ENCODE assay signal across 25 cellular contexts in genomic region chr10:14618669-14619068, GRCh38.
"Had no signal": no experiment of that assay in that cellular context is flagged by ENCODE, and none has a peak within 500 bp of the region (broad histone marks: within the 10 kb centered on the region; RNA-seq: fewer than 3 reads in every experiment).

No MANE protein-coding gene starts in this region.

- H3K79me2 ChIP-seq: parathyroid adenoma had no signal

- H3K36me3 Mint-ChIP-seq: activated CD8-positive, alpha-beta memory T cell treated with anti-CD3 and anti-CD28 coated beads, Interleukin-2, amount 10 ng/mL, durations not matched to agents 7 days and 5 days; activated naive CD4-positive, alpha-beta T cell treated with anti-CD3 and anti-CD28 coated beads, Interleukin-2, amount 50 U/mL, for 72 hours; mesothelial cell of epicardium; naive thymus-derived CD8-positive, alpha-beta T cell; WTC11 had no signal

- H3K27ac ChIP-seq: gastrocnemius medialis, parathyroid adenoma, psoas muscle, suprapubic skin, tibial artery had no signal

- H3K9me3 ChIP-seq: gastrocnemius medialis, psoas muscle, spleen, suprapubic skin, tibial artery had no signal

- ATAC-seq: activated CD8-positive, alpha-beta memory T cell treated with anti-CD3 and anti-CD28 coated beads, Interleukin-2, amount 10 ng/mL, durations not matched to agents 7 days and 5 days; gastrocnemius medialis; naive thymus-derived CD8-positive, alpha-beta T cell; psoas muscle; WTC11 had no signal

- H3K36me3 ChIP-seq: gastrocnemius medialis, spleen, suprapubic skin, tibial artery had no signal

- H3K27ac Mint-ChIP-seq: activated CD4-positive, alpha-beta memory T cell treated with anti-CD3 and anti-CD28 coated beads, Interleukin-2, amount 10 ng/mL, durations not matched to agents 7 days and 5 days; activated CD8-positive, alpha-beta memory T cell treated with anti-CD3 and anti-CD28 coated beads, Interleukin-2, amount 10 ng/mL, durations not matched to agents 7 days and 5 days; activated T-helper 2 cell treated with anti-CD3 and anti-CD28 coated beads, Interferon-gamma antibody, Interleukin-2, Interleukin-4, amounts not matched to agents 10 μg/mL and 5 μg/mL and 100 μg/mL, durations not matched to agents 14 hours and 24 hours and 36 hours; mesothelial cell of epicardium; WTC11 had no signal

- H3K4me3 ChIP-seq: gastrocnemius medialis, psoas muscle, spleen, suprapubic skin, tibial artery had no signal

- H3K9me3 Mint-ChIP-seq: activated CD4-positive, alpha-beta memory T cell treated with anti-CD3 and anti-CD28 coated beads, Interleukin-2, amount 10 ng/mL, durations not matched to agents 7 days and 5 days; activated CD4-positive, alpha-beta T cell treated with anti-CD3 and anti-CD28 coated beads, Interleukin-2, amount 10 ng/mL, durations not matched to agents 7 days and 5 days; activated T-helper 2 cell treated with anti-CD3 and anti-CD28 coated beads, Interferon-gamma antibody, Interleukin-2, Interleukin-4, amounts not matched to agents 10 μg/mL and 5 μg/mL and 100 μg/mL, durations not matched to agents 14 hours and 24 hours and 36 hours; central memory CD8-positive, alpha-beta T cell; mesothelial cell of epicardium; naive thymus-derived CD8-positive, alpha-beta T cell; neural crest cell; WTC11 had no signal

- H3K9ac ChIP-seq: parathyroid adenoma had no signal

- H3K27me3 Mint-ChIP-seq: activated CD4-positive, alpha-beta memory T cell treated with anti-CD3 and anti-CD28 coated beads, Interleukin-2, amount 10 ng/mL, durations not matched to agents 7 days and 5 days; activated CD4-positive, alpha-beta T cell treated with anti-CD3 and anti-CD28 coated beads, Interleukin-2, amount 10 ng/mL, durations not matched to agents 7 days and 5 days; activated CD8-positive, alpha-beta memory T cell treated with anti-CD3 and anti-CD28 coated beads, Interleukin-2, amount 10 ng/mL, durations not matched to agents 7 days and 5 days; central memory CD8-positive, alpha-beta T cell; naive thymus-derived CD8-positive, alpha-beta T cell had no signal

- H3K4me1 ChIP-seq: gastrocnemius medialis, psoas muscle had no signal

- H3K4me3 Mint-ChIP-seq: activated CD4-positive, alpha-beta memory T cell treated with anti-CD3 and anti-CD28 coated beads, Interleukin-2, amount 10 ng/mL, durations not matched to agents 7 days and 5 days; activated CD4-positive, alpha-beta T cell treated with anti-CD3 and anti-CD28 coated beads, Interleukin-2, amount 10 ng/mL, durations not matched to agents 7 days and 5 days; activated CD8-positive, alpha-beta memory T cell treated with anti-CD3 and anti-CD28 coated beads, Interleukin-2, amount 10 ng/mL, durations not matched to agents 7 days and 5 days; central memory CD8-positive, alpha-beta T cell; mesothelial cell of epicardium; naive thymus-derived CD8-positive, alpha-beta T cell; neural crest cell; WTC11 had no signal

- DNase-seq: activated CD4-positive, alpha-beta memory T cell treated with anti-CD3 and anti-CD28 coated beads, Interleukin-2, amount 10 ng/mL, durations not matched to agents 7 days and 5 days; activated CD4-positive, alpha-beta T cell treated with anti-CD3 and anti-CD28 coated beads for 1 hour; activated CD4-positive, alpha-beta T cell treated with anti-CD3 and anti-CD28 coated beads, Interleukin-2, amount 10 ng/mL, durations not matched to agents 7 days and 5 days; activated CD8-positive, alpha-beta memory T cell treated with anti-CD3 and anti-CD28 coated beads, Interleukin-2, amount 10 ng/mL, durations not matched to agents 7 days and 5 days; activated naive CD4-positive, alpha-beta T cell; activated T-cell treated with anti-CD3 and anti-CD28 coated beads, Interleukin-2, amount 50 U/mL, for 48 hours; effector CD8-positive, alpha-beta T cell; erythroblast; gastrocnemius medialis; glutamatergic neuron; naive thymus-derived CD8-positive, alpha-beta T cell; occipital lobe; psoas muscle; spleen; stimulated activated naive CD4-positive, alpha-beta T cell; T-helper 2 cell; tibial artery had no signal

- H3K27me3 ChIP-seq: gastrocnemius medialis, spleen, suprapubic skin, tibial artery had no signal

- H2AFZ ChIP-seq: parathyroid adenoma had no signal
